ENCODE assay signal across 24 cellular contexts in the genomic region with DNA sequence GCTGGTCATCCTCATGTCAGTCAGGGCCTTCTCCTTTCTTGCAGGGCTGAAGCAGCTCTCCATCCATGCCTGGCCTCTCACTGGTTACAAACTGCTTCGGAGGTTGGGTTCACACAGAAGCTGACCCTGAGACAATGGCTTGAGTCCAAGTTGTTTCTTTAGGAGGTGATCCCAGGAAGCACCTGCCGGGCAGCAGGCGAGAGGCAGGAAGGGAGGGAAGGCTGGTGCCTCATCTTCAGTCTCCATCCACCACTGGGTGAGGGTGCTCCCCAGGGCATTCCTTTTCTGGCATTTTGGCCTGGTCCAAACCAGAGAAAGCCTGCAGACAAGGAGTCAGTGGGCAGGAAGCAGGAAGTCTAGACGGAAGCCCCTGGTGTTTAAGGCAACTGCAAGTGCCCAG.
"Had no signal": no experiment of that assay in that cellular context is flagged by ENCODE, and none has a peak within 500 bp of the region (broad histone marks: within the 10 kb centered on the region; RNA-seq: fewer than 3 reads in every experiment).

No MANE protein-coding gene starts in this region.

- ATAC-seq: activated CD4-positive, CD25-positive, alpha-beta regulatory T cell treated with anti-CD3 and anti-CD28 coated beads, Interleukin-2, amount 50 U/mL, for 24 hours; foreskin keratinocyte; heart right ventricle; naive thymus-derived CD4-positive, alpha-beta T cell had no signal

- H3K36me3 ChIP-seq: adrenal gland, esophagus muscularis mucosa, heart right ventricle, neural progenitor cell, tibial nerve, WERI-Rb-1 had no signal

- H3K27ac ChIP-seq: adrenal gland, coronary artery, esophagus muscularis mucosa, foreskin keratinocyte, heart right ventricle, neural progenitor cell, tibial nerve, WERI-Rb-1 had no signal

- H3K4me2 ChIP-seq: neural progenitor cell had no signal

- H3K4me3 ChIP-seq: adrenal gland, coronary artery, esophagus muscularis mucosa, heart right ventricle, neural progenitor cell, tibial nerve had no signal

- H2AFZ ChIP-seq: neural progenitor cell had no signal

- H3K4me1 ChIP-seq: foreskin keratinocyte had no signal

- H3K9me3 ChIP-seq: adrenal gland, esophagus muscularis mucosa, heart right ventricle, tibial nerve had no signal

- H3K9ac ChIP-seq: neural progenitor cell had no signal

- DNase-seq: activated CD4-positive, alpha-beta T cell treated with anti-CD3 and anti-CD28 coated beads for 48 hours; activated CD4-positive, alpha-beta T cell treated with anti-CD3 and anti-CD28 coated beads, Interleukin-2, amount 50 U/mL, for 48 hours; activated CD8-positive, alpha-beta memory T cell treated with anti-CD3 and anti-CD28 coated beads for 24 hours; activated effector memory CD4-positive, alpha-beta T cell treated with anti-CD3 and anti-CD28 coated beads, Interleukin-2, amount 50 U/mL, for 16 hours; activated naive CD4-positive, alpha-beta T cell treated with anti-CD3 and anti-CD28 coated beads for 36 hours; activated naive CD8-positive, alpha-beta T cell treated with anti-CD3 and anti-CD28 coated beads for 36 hours; activated T-cell treated with anti-CD3 and anti-CD28 coated beads, Interleukin-2, amount 50 U/mL, for 1 hour; adrenal gland; aorta; foreskin keratinocyte; heart right ventricle; midbrain; naive thymus-derived CD4-positive, alpha-beta T cell; occipital lobe; right cardiac atrium; stimulated activated CD4-positive, alpha-beta T cell treated with anti-CD3 and anti-CD28 coated beads, Interleukin-15, amount 100 ng/mL, for 24 hours; stimulated activated naive CD4-positive, alpha-beta T cell treated with Interleukin-2 at 50 U/mL for 16 hours; T-helper 9 cell; WERI-Rb-1 had no signal

- H3K27me3 ChIP-seq: adrenal gland, esophagus muscularis mucosa, neural progenitor cell, tibial nerve had no signal
